16 cellular contexts compared by ENCODE assay signal in genomic region chr2:63790491-63790890, GRCh38. TPM values are rescaled to one million over a fixed set of nuclear protein-coding genes. Genes with fewer than 3 reads are reported as not detected.
DNase-seq lines count a peak whose midpoint lies in the region; ATAC-seq and TF ChIP-seq lines count a peak whose summit lies in the region.
"Had no signal": no experiment of that assay in that cellular context is flagged by ENCODE, and none has a peak within 500 bp of the region (broad histone marks: within the 10 kb centered on the region; RNA-seq: fewer than 3 reads in every experiment).

No MANE protein-coding gene starts in this region.

- H2AFZ ChIP-seq in mammary epithelial cell (ENCODE audit: low read depth, low read length) = peak overlapping the region; percentile 2
- no peak overlapping the region for H2AFZ ChIP-seq in hepatocyte

- no peaks in the 10 kb centered on the region for H3K9me3 ChIP-seq in mammary epithelial cell (replicated peaks; ENCODE audit: insufficient read depth, low read length)
- H3K9me3 ChIP-seq in hepatocyte (ENCODE audit: low read depth) = no peaks in the 10 kb centered on the region
- H3K9me3 ChIP-seq in thoracic aorta = no peaks in the 10 kb centered on the region
- H3K9me3 ChIP-seq: BLaER1, spleen, tibial artery had no signal

- 86% methylated on average over 2 of the region's 2 CpGs for WGBS in mammary epithelial cell (ENCODE audit: low coverage, missing lambda C conversion rate)
- 86% methylated on average over 2 of the region's 2 CpGs for WGBS in hepatocyte (ENCODE audit: low lambda C conversion rate, missing lambda C conversion rate)

- BruUV-seq in mammary epithelial cell (replicated peaks; lab: Mats Ljungman, UMichigan) = TSS peak; percentile 46

- ATAC-seq in thoracic aorta (ENCODE audit: insufficient number of reproducible peaks, low FRiP score, low read depth) (no peak), HG02885 (IDR thresholded peaks at IDR 0.05; ENCODE audit: poor library complexity, unreplicated experiment) (no peak)
- ATAC-seq: natural killer cell had no signal

- DNase-seq in RPMI7951 (ENCODE audit: low read depth) (peak; percentile 8), mammary epithelial cell (peak; percentile 13), hepatocyte (ENCODE audit: low spot score) (no peak), thoracic aorta (ENCODE audit: low spot score) (no peak), NCI-H187 (lab: John Stamatoyannopoulos, UW) (no peak)
- DNase-seq in effector CD8-positive, alpha-beta T cell (lab: John Stamatoyannopoulos, UW) = no peak
- DNase-seq: activated CD4-positive, alpha-beta T cell treated with anti-CD3 and anti-CD28 coated beads, Interleukin-2, amount 50 U/mL, for 48 hours; activated T-cell treated with anti-CD3 and anti-CD28 coated beads, Interleukin-2, amount 50 U/mL, for 1 hour; Kasumi-1; natural killer cell; NCI-H2171; NCI-H774; spleen; tibial artery had no signal

- H3K79me2 ChIP-seq in mammary epithelial cell (ENCODE audit: insufficient read depth, low read length) (no peaks in the 10 kb centered on the region), hepatocyte (no peaks in the 10 kb centered on the region)

- CTCF ChIA-PET in mammary epithelial cell (lab: Charles Lee; ENCODE audit: low non-redundant PET) = no interaction called here

- dilution Hi-C loops in mammary epithelial cell (cut with HindIII; ENCODE audit: low sequenced_read_pairs) = no loop called here

- H3K27me3 ChIP-seq in mammary epithelial cell (ENCODE audit: insufficient read depth, low read length) = no peaks in the 10 kb centered on the region
- H3K27me3 ChIP-seq in hepatocyte = no peaks in the 10 kb centered on the region
- H3K27me3 ChIP-seq in thoracic aorta (replicated peaks; ENCODE audit: insufficient read depth) = no peaks in the 10 kb centered on the region
- H3K27me3 ChIP-seq: BLaER1, spleen, tibial artery had no signal

- H3K4me1 ChIP-seq in mammary epithelial cell (ENCODE audit: insufficient read depth, low read length) = peaks cover 37% of the 10 kb centered on the region
- H3K4me1 ChIP-seq in hepatocyte (ENCODE audit: insufficient read depth) = peaks cover 3% of the 10 kb centered on the region
- peaks cover 28 to 45% of the 10 kb centered on the region in 2 donors for H3K4me1 ChIP-seq in thoracic aorta (ENCODE audit: control insufficient read depth in 1 of 2, low read depth in 2 of 2)
- H3K4me1 ChIP-seq: BLaER1 had no signal

- H3K4me2 ChIP-seq in mammary epithelial cell (ENCODE audit: insufficient read depth, low read depth, low read length) (peak overlapping the region; percentile 63), hepatocyte (no peak overlapping the region)
- H3K4me2 ChIP-seq: BLaER1 had no signal

- H4K20me1 ChIP-seq in mammary epithelial cell (ENCODE audit: insufficient read depth, low read length) = no peaks in the 10 kb centered on the region
- no peaks in the 10 kb centered on the region for H4K20me1 ChIP-seq in hepatocyte (ENCODE audit: insufficient read depth, poor library complexity, severe bottlenecking)
- H4K20me1 ChIP-seq: BLaER1 had no signal

- TF ChIP-seq CTCF in mammary epithelial cell (conservative IDR thresholded peaks at IDR 0.05 in 1 of 2, IDR thresholded peaks at IDR 0.05 in 1 of 2; ENCODE audit: extremely low read depth in 1 of 2, insufficient read depth in 1 of 2, low read depth in 1 of 2, low read length in 2 of 2) = no peak
- TF ChIP-seq CTCF in hepatocyte (IDR thresholded peaks at IDR 0.05; ENCODE audit: poor library complexity) = no peak
- no peak for TF ChIP-seq CTCF in thoracic aorta (IDR thresholded peaks at IDR 0.05)

- H3K27ac ChIP-seq in mammary epithelial cell (ENCODE audit: insufficient read depth, low read depth, low read length) (peak overlapping the region; percentile 35), hepatocyte (peak overlapping the region; percentile 84), thoracic aorta (peak overlapping the region in 1 of 2 donors; percentile 37)
- H3K27ac ChIP-seq: BLaER1, spleen had no signal

- intact Hi-C loops in mammary epithelial cell (cut with micrococcal nuclease) = loop anchor here (5.0 kb wide), 2 partner anchors 53 to 93 kb away; no protein-coding TSS in a partner anchor

- H3K4me3 ChIP-seq in mammary epithelial cell (replicated peaks in 1 of 3; ENCODE audit: insufficient read depth in 1 of 3, low read depth in 2 of 3, low read length in 3 of 3) = no peak overlapping the region
- H3K4me3 ChIP-seq in hepatocyte = no peak overlapping the region
- H3K4me3 ChIP-seq in thoracic aorta = peak overlapping the region; percentile 9
- H3K4me3 ChIP-seq: BLaER1, spleen, tibial artery had no signal

- no peak overlapping the region for H3K9ac ChIP-seq in mammary epithelial cell (ENCODE audit: insufficient read depth, low read length)
- H3K9ac ChIP-seq: BLaER1 had no signal

- no peaks in the 10 kb centered on the region for H3K36me3 ChIP-seq in mammary epithelial cell (ENCODE audit: insufficient read depth, low read length)
- no peaks in the 10 kb centered on the region for H3K36me3 ChIP-seq in hepatocyte (replicated peaks; ENCODE audit: insufficient read depth, low read depth)
- H3K36me3 ChIP-seq in thoracic aorta = no peaks in the 10 kb centered on the region
- H3K36me3 ChIP-seq: BLaER1, spleen, tibial artery had no signal

- H3K9me2 ChIP-seq in hepatocyte (replicated peaks; ENCODE audit: insufficient read depth) = no peaks in the 10 kb centered on the region

- in situ Hi-C loops in mammary epithelial cell (cut with MboI; ENCODE audit: low sequenced_read_pairs in 2 of 2) = no loop called here

RNA-seq across cellular contexts. Expression of gene UGP2, which starts 51.2 kb away (rescaled TPM):
- 243 and 267 TPM in 2 replicates for total RNA-seq in RPMI7951 (2014; rRNA removed; shearing (Covaris generic))
- total RNA-seq in mammary epithelial cell = 100 to 1,000 TPM; 141 to 248 TPM
- 87.4 TPM for polyA plus RNA-seq in mammary epithelial cell
- polyA minus RNA-seq in mammary epithelial cell = 60.9 TPM
- 273 and 291 TPM in 2 replicates for total RNA-seq in hepatocyte
- 322 and 338 TPM in 2 replicates for polyA plus RNA-seq in hepatocyte
- total RNA-seq in thoracic aorta = 100 to 1,000 TPM; 103 to 176 TPM

Comparison
In these comparisons a context has a peak if more than half of its experiments do, and no peak if none do; other contexts are left out.
1. DNase-seq: peak in RPMI7951 (single experiment) and mammary epithelial cell (single experiment); none in hepatocyte (single experiment), thoracic aorta (single experiment), NCI-H187 (0 of 2) and effector CD8-positive, alpha-beta T cell (single experiment).